In genomic region chr12:113214938-113215400, GRCh38 we compare ENCODE assay signal across 8 cellular contexts. TPM values are rescaled to one million over a fixed set of nuclear protein-coding genes. Genes with fewer than 3 reads are reported as not detected.
DNase-seq lines count a peak whose midpoint lies in the region; ATAC-seq, FAIRE-seq and TF ChIP-seq lines count a peak whose summit lies in the region.

No MANE protein-coding gene starts in this region.

- no peak overlapping the region for H3K4me2 ChIP-seq in endothelial cell of umbilical vein (ENCODE audit: insufficient read depth, low read length)

- no peak overlapping the region for H3K27ac ChIP-seq in endothelial cell of umbilical vein (ENCODE audit: insufficient read depth, low read depth, low read length)
- H3K27ac ChIP-seq in CD8-positive, alpha-beta T cell (ENCODE audit: low read depth, low read length): no peak overlapping the region

- H3K36me3 ChIP-seq in endothelial cell of umbilical vein (ENCODE audit: control insufficient read depth in 2 of 2, extremely low read depth in 1 of 2, insufficient read depth in 2 of 2, low read length in 2 of 2): no peaks in the 10 kb centered on the region
- H3K36me3 ChIP-seq in CD8-positive, alpha-beta T cell (ENCODE audit: insufficient read depth, low read length): no peaks in the 10 kb centered on the region

- intact Hi-C loops in endothelial cell of umbilical vein (cut with micrococcal nuclease): no loop called here
- intact Hi-C loops in CD8-positive, alpha-beta T cell (cut with DNase I, micrococcal nuclease): no loop called here

- H3K4me1 Mint-ChIP-seq in HFFc6 (ENCODE audit: low read depth): peaks cover 57% of the 10 kb centered on the region
- H3K4me1 Mint-ChIP-seq in CD8-positive, alpha-beta T cell (ENCODE audit: low read depth): peaks cover 24% of the 10 kb centered on the region

- CTCF ChIA-PET in endothelial cell of umbilical vein (lab: Charles Lee): no interaction called here
- CTCF ChIA-PET in CD8-positive, alpha-beta T cell (lab: Charles Lee): interaction anchor here (0.6 kb wide), 1 partner anchor 56 kb away, joined by 3 read pairs; no protein-coding TSS in a partner anchor

- no peaks in the 10 kb centered on the region for H3K9me1 ChIP-seq in endothelial cell of umbilical vein (replicated peaks; ENCODE audit: control insufficient read depth, extremely low read depth, insufficient read depth, low read length)

- POLR2A ChIA-PET in endothelial cell of umbilical vein (lab: Charles Lee): no interaction called here
- POLR2A ChIA-PET in CD8-positive, alpha-beta T cell (lab: Charles Lee): no interaction called here

- no peaks in the 10 kb centered on the region; the same call in 1 of the 2 replicates for H3K27me3 Mint-ChIP-seq in HFFc6 (ENCODE audit: insufficient read depth)
- no peaks in the 10 kb centered on the region for H3K27me3 Mint-ChIP-seq in CD8-positive, alpha-beta T cell (ENCODE audit: low read depth)

- TF ChIP-seq POLR2A in endothelial cell of umbilical vein (IDR thresholded peaks at IDR 0.05; ENCODE audit: low read depth, low read length): no peak

- H3K79me2 ChIP-seq in endothelial cell of umbilical vein (ENCODE audit: control insufficient read depth, insufficient read depth, low read length): no peaks in the 10 kb centered on the region

- no peaks in the 10 kb centered on the region for H3K9me3 ChIP-seq in endothelial cell of umbilical vein (replicated peaks; ENCODE audit: control insufficient read depth, insufficient read depth, low read length)
- no peaks in the 10 kb centered on the region for H3K9me3 ChIP-seq in CD8-positive, alpha-beta T cell (ENCODE audit: low read length)

- no peak overlapping the region for H3K9ac ChIP-seq in endothelial cell of umbilical vein (replicated peaks; ENCODE audit: extremely low read depth, insufficient read depth, low read length)

- H2AFZ ChIP-seq in endothelial cell of umbilical vein (ENCODE audit: low read depth, low read length): peak overlapping the region; percentile 12

- TF ChIP-seq CTCF in HFFc6 (IDR thresholded peaks at IDR 0.05) (peak; percentile 55), endothelial cell of umbilical vein (IDR thresholded peaks at IDR 0.05; ENCODE audit: extremely low read depth in 1 of 2, insufficient read depth in 1 of 2, low read depth in 1 of 2, low read length in 2 of 2) (no peak), omental fat pad (IDR thresholded peaks at IDR 0.05) (no peak)
- no peak for TF ChIP-seq CTCF in CD8-positive, alpha-beta T cell (IDR thresholded peaks at IDR 0.05)

- FAIRE-seq in endothelial cell of umbilical vein (lab: Jason Lieb, UNC): peak; percentile 53

- dilution Hi-C loops in endothelial cell of umbilical vein (cut with MboI; ENCODE audit: extremely low pct_ligation_motif_present, low sequenced_read_pairs): no loop called here

- BruUV-seq in endothelial cell of umbilical vein (replicated peaks; lab: Mats Ljungman, UMichigan): no TSS peak

- ATAC-seq in omental fat pad (ENCODE audit: low FRiP score) (peak; percentile 87), GM18861 (IDR thresholded peaks at IDR 0.05; ENCODE audit: unreplicated experiment) (no peak), HG03039 (IDR thresholded peaks at IDR 0.05; ENCODE audit: unreplicated experiment) (no peak)
- ATAC-seq in CD8-positive, alpha-beta T cell: no peak

- H3K4me1 ChIP-seq in endothelial cell of umbilical vein (ENCODE audit: control insufficient read depth, extremely low read depth, insufficient read depth, low read length): peaks cover 8% of the 10 kb centered on the region
- peaks cover 23% of the 10 kb centered on the region for H3K4me1 ChIP-seq in CD8-positive, alpha-beta T cell (ENCODE audit: insufficient read depth, low read length)

- peak; percentile 96 for DNase-seq in COLO829 (ENCODE audit: low spot score)
- DNase-seq in HFFc6: peak; percentile 99
- peak; percentile 69 for DNase-seq in RKO (ENCODE audit: low spot score)
- DNase-seq in endothelial cell of umbilical vein (ENCODE audit: low read depth, low spot score): peak; percentile 59
- no peak for DNase-seq in omental fat pad (ENCODE audit: low spot score)
- no peak for DNase-seq in CD8-positive, alpha-beta T cell

- H3K4me3 ChIP-seq in endothelial cell of umbilical vein (replicated peaks in 1 of 3; ENCODE audit: insufficient read depth in 1 of 3, low read depth in 1 of 3, low read length in 3 of 3): no peak overlapping the region
- no peak overlapping the region for H3K4me3 ChIP-seq in CD8-positive, alpha-beta T cell (ENCODE audit: low read depth, low read length)

- no peaks in the 10 kb centered on the region for H3K27me3 ChIP-seq in endothelial cell of umbilical vein (ENCODE audit: control insufficient read depth in 2 of 2, insufficient read depth in 2 of 2, low read length in 2 of 2)
- no peaks in the 10 kb centered on the region for H3K27me3 ChIP-seq in CD8-positive, alpha-beta T cell (ENCODE audit: insufficient read depth, low read length)

- no peaks in the 10 kb centered on the region for H3K36me3 Mint-ChIP-seq in HFFc6 (ENCODE audit: low read depth)
- H3K36me3 Mint-ChIP-seq in CD8-positive, alpha-beta T cell: no peaks in the 10 kb centered on the region

- peak overlapping the region; percentile 66 for H3K4me3 Mint-ChIP-seq in HFFc6
- no peak overlapping the region for H3K4me3 Mint-ChIP-seq in CD8-positive, alpha-beta T cell

- H3K27ac Mint-ChIP-seq in HFFc6: peak overlapping the region; percentile 93
- no peak overlapping the region for H3K27ac Mint-ChIP-seq in CD8-positive, alpha-beta T cell

- no peaks in the 10 kb centered on the region for H4K20me1 ChIP-seq in endothelial cell of umbilical vein (replicated peaks; ENCODE audit: control insufficient read depth, extremely low read depth, insufficient read depth, low read length)

- no peaks in the 10 kb centered on the region for H3K9me3 Mint-ChIP-seq in HFFc6
- H3K9me3 Mint-ChIP-seq in CD8-positive, alpha-beta T cell: no peaks in the 10 kb centered on the region

TF ChIP-seq in endothelial cell of umbilical vein, 7 proteins besides CTCF, POLR2A, EP300 and RAD21:
- TF ChIP-seq JUN (IDR thresholded peaks at IDR 0.05; ENCODE audit: borderline replicate concordance, insufficient read depth, insufficient read length, low read depth) (peak; percentile 28), MYC (IDR thresholded peaks at IDR 0.05; ENCODE audit: low read depth, low read length) (no peak), MAX (IDR thresholded peaks at IDR 0.05; ENCODE audit: insufficient read depth, insufficient read length) (no peak), FOS (IDR thresholded peaks at IDR 0.05; ENCODE audit: borderline replicate concordance, insufficient read depth, low read length) (peak; percentile 66), POLR2AphosphoS5 (IDR thresholded peaks at IDR 0.05; ENCODE audit: insufficient read depth, low read depth, low read length) (peak; percentile 58), GATA2 (IDR thresholded peaks at IDR 0.05; ENCODE audit: insufficient read depth, insufficient read length, low read depth, low read length) (no peak), EZH2 (IDR thresholded peaks at IDR 0.05; ENCODE audit: borderline replicate concordance, low read depth, low read length, severe bottlenecking) (no peak)

RNA-seq across cellular contexts. Expression of gene TPCN1, which starts 6.3 kb away (rescaled TPM):
- total RNA-seq in HFFc6 (2021; fragmentation: NEBNext Ultra II Directional; extraction: Animal tissue kit (Norgen Biotek cat#: 25700)): 10 to 100 TPM; 19.0 to 33.3 (median 20.6) TPM
- total RNA-seq in endothelial cell of umbilical vein (17.9 and 28.3 TPM in 2 replicates), omental fat pad (10 to 100 TPM; 29.4 to 52.0 (median 33.5) TPM)
- 18.7 and 19.5 TPM in 2 replicates for polyA plus RNA-seq in endothelial cell of umbilical vein
- 11.0 and 12.8 TPM in 2 replicates for polyA plus RNA-seq in endothelial cell of umbilical vein (2011; cell fraction: cytosol; rRNA removed)
- polyA plus RNA-seq in endothelial cell of umbilical vein (2011; cell fraction: nucleus; rRNA removed): 69.3 and 74.3 TPM in 2 replicates
- polyA plus RNA-seq in endothelial cell of umbilical vein (2012): 15.9 and 22.7 TPM in 2 replicates
- 35.2 and 36.9 TPM in 2 replicates for polyA minus RNA-seq in endothelial cell of umbilical vein
- 18.6 TPM for polyA minus RNA-seq in endothelial cell of umbilical vein (2011; cell fraction: cytosol; rRNA and poly(A)+ RNA removed)
- polyA minus RNA-seq in endothelial cell of umbilical vein (2011; cell fraction: nucleus; rRNA and poly(A)+ RNA removed): 34.9 and 40.1 TPM in 2 replicates
- 10 to 100 TPM; 32.8 to 37.0 TPM for total RNA-seq in CD8-positive, alpha-beta T cell

RNA-seq across cellular contexts. Expression of gene RITA1, which starts 29.4 kb away (rescaled TPM):
- total RNA-seq in HFFc6 (2021; fragmentation: NEBNext Ultra II Directional; extraction: Animal tissue kit (Norgen Biotek cat#: 25700)): 10 to 100 TPM; 18.0 to 20.9 (median 18.7) TPM
- 20.4 and 20.7 TPM in 2 replicates for total RNA-seq in endothelial cell of umbilical vein
- 21.1 and 21.3 TPM in 2 replicates for polyA plus RNA-seq in endothelial cell of umbilical vein
- polyA plus RNA-seq in endothelial cell of umbilical vein (2011; cell fraction: cytosol; rRNA removed): 12.9 and 16.2 TPM in 2 replicates
- 6.4 and 7.6 TPM in 2 replicates for polyA plus RNA-seq in endothelial cell of umbilical vein (2011; cell fraction: nucleus; rRNA removed)
- 16.4 and 17.8 TPM in 2 replicates for polyA plus RNA-seq in endothelial cell of umbilical vein (2012)
- 7.9 and 8.3 TPM in 2 replicates for polyA minus RNA-seq in endothelial cell of umbilical vein
- 22.8 TPM for polyA minus RNA-seq in endothelial cell of umbilical vein (2011; cell fraction: cytosol; rRNA and poly(A)+ RNA removed)
- polyA minus RNA-seq in endothelial cell of umbilical vein (2011; cell fraction: nucleus; rRNA and poly(A)+ RNA removed): 4.5 and 8.0 TPM in 2 replicates
- 10 to 100 TPM in 3 of 4 donors, 1 to 10 TPM in 1; 7.9 to 14.3 (median 11.5) TPM for total RNA-seq in omental fat pad
- total RNA-seq in CD8-positive, alpha-beta T cell: 1 to 10 TPM; 4.3 to 4.5 TPM

RNA-seq across cellular contexts. Expression of gene DDX54, which starts 29.7 kb away (rescaled TPM):
- total RNA-seq in HFFc6 (2021; fragmentation: NEBNext Ultra II Directional; extraction: Animal tissue kit (Norgen Biotek cat#: 25700)): 10 to 100 TPM; 60.1 to 71.0 (median 61.9) TPM
- 76.4 and 90.0 TPM in 2 replicates for total RNA-seq in endothelial cell of umbilical vein
- polyA plus RNA-seq in endothelial cell of umbilical vein: 41.9 and 54.1 TPM in 2 replicates
- polyA plus RNA-seq in endothelial cell of umbilical vein (2011; cell fraction: cytosol; rRNA removed): 60.6 and 60.8 TPM in 2 replicates
- 70.0 and 79.9 TPM in 2 replicates for polyA plus RNA-seq in endothelial cell of umbilical vein (2011; cell fraction: nucleus; rRNA removed)
- 34.6 and 38.7 TPM in 2 replicates for polyA plus RNA-seq in endothelial cell of umbilical vein (2012)
- 26.9 and 43.8 TPM in 2 replicates for polyA minus RNA-seq in endothelial cell of umbilical vein
- polyA minus RNA-seq in endothelial cell of umbilical vein (2011; cell fraction: cytosol; rRNA and poly(A)+ RNA removed): 41.9 TPM
- 36.6 and 38.9 TPM in 2 replicates for polyA minus RNA-seq in endothelial cell of umbilical vein (2011; cell fraction: nucleus; rRNA and poly(A)+ RNA removed)
- total RNA-seq in omental fat pad: 10 to 100 TPM; 42.4 to 67.0 (median 51.8) TPM
- 10 to 100 TPM; 75.4 to 85.6 TPM for total RNA-seq in CD8-positive, alpha-beta T cell

Comparison
In these comparisons a context has a peak if more than half of its experiments do, and no peak if none do; other contexts are left out.
1. DNase-seq: peak in COLO829 (single experiment), HFFc6 (single experiment), RKO (single experiment) and endothelial cell of umbilical vein (single experiment); none in omental fat pad (single experiment) and CD8-positive, alpha-beta T cell (0 of 7).